ENCODE assay signal across 8 cellular contexts in the genomic region with DNA sequence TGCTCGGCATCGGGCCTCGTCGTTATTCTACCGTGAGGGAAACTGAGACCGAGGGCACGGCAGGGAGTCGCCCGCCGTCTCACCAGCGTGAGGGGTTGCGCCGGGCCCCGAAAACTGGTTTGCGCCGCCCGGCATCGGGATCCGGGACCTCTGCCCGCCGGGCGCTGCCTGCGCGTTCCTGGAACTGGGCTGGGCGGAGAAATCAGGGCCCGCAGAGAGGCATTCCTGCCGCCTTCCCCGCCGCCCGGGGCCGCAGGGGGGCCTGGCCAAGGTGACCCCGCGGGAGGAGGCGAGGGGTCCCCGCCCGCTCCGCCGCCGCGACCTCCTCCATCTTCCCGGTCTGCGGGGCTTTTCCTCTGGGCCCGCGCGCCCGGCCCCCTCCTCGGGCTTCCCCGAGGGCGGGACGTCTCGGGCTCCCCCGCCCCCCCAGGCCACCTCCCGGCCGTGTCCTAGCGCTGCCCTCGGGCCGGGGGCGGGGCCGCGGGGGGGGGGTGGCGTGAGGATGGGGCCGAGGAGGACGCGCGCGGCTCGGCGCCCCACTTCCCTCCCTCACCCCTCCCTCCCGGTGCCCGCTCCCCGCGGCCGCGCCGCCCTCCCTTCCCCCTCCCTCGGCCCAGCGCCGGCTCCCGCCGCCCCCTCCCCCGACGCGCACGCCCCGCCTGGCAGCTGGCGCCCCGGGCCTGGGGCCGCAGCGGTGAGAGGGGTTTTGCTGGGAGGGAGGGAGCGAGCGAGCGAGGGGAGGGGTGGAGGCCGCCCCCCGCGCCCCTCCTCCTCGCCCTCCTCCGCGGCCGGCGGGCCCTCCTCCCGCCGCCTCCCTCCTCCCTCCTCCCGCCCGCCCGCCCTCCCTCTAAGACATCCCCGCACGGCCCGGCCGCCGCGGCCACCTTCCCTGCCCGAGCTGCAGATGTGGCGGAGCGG. TPM values are rescaled to one million over a fixed set of nuclear protein-coding genes. Genes with fewer than 3 reads are reported as not detected.
DNase-seq lines count a peak whose midpoint lies in the region; ATAC-seq, FAIRE-seq and TF ChIP-seq lines count a peak whose summit lies in the region.

TSS of gene GLIS2 (plus strand) at position 883 of the 918 bp plus-strand sequence. CDS start 16,214 bp downstream, outside the sequence.

- no peaks in the 10 kb centered on the region for H3K9me3 Mint-ChIP-seq in CD4-positive, alpha-beta memory T cell
- H3K9me3 Mint-ChIP-seq in central memory CD8-positive, alpha-beta T cell = no peaks in the 10 kb centered on the region

- FAIRE-seq in keratinocyte (lab: Jason Lieb, UNC) = no peak

- H3K36me3 Mint-ChIP-seq in CD4-positive, alpha-beta memory T cell = peaks cover 0 to 2% of the 10 kb centered on the region in 2 donors
- H3K36me3 Mint-ChIP-seq in central memory CD8-positive, alpha-beta T cell (ENCODE audit: insufficient read depth) = peaks cover 2% of the 10 kb centered on the region

- H3K27ac Mint-ChIP-seq in CD4-positive, alpha-beta memory T cell = peak within 1 kb of the TSS in 5 of 7 donors; percentile 50 to 95 (median 82)
- peak within 1 kb of the TSS; percentile 87 for H3K27ac Mint-ChIP-seq in central memory CD8-positive, alpha-beta T cell (ENCODE audit: low read depth)

- no peak for TF ChIP-seq POLR2A in spleen (IDR thresholded peaks at IDR 0.05)

- CTCF ChIA-PET in CD4-positive, alpha-beta memory T cell (lab: Charles Lee; ENCODE audit: partially characterized antibody) = no interaction called here

- dilution Hi-C loops in keratinocyte (cut with MboI; ENCODE audit: extremely low pct_ligation_motif_present, low sequenced_read_pairs) = no loop called here

- peaks cover 9 to 22% (median 16%) of the 10 kb centered on the region in 4 donors for H3K4me1 Mint-ChIP-seq in CD4-positive, alpha-beta memory T cell
- H3K4me1 Mint-ChIP-seq in central memory CD8-positive, alpha-beta T cell = peaks cover 19% of the 10 kb centered on the region

- TF ChIP-seq CTCF in RWPE2 (IDR thresholded peaks at IDR 0.05; ENCODE audit: poor library complexity, severe bottlenecking) (no peak), keratinocyte (optimal IDR thresholded peaks at IDR 0.05 in 1 of 3, IDR thresholded peaks at IDR 0.05 in 1 of 3, conservative IDR thresholded peaks at IDR 0.05 in 1 of 3; ENCODE audit: extremely low read depth in 1 of 3, insufficient read depth in 2 of 3, low read length in 3 of 3) (no peak), spleen (IDR thresholded peaks at IDR 0.05 in 8 of 11, conservative IDR thresholded peaks at IDR 0.05 in 3 of 11) (no peak)

- H3K27me3 ChIP-seq in CD4-positive, alpha-beta memory T cell (ENCODE audit: insufficient read depth, low read length) = no peaks in the 10 kb centered on the region
- H3K27me3 ChIP-seq in RWPE2 (ENCODE audit: insufficient read depth, poor library complexity, severe bottlenecking) (no peaks in the 10 kb centered on the region), keratinocyte (ENCODE audit: control insufficient read depth, extremely low read depth, insufficient read depth, low read length) (peaks cover 7% of the 10 kb centered on the region), spleen (replicated peaks in 1 of 7) (peaks cover 0 to 76% (median 37%) of the 10 kb centered on the region in 7 donors)

- peaks cover 3% of the 10 kb centered on the region for H4K20me1 ChIP-seq in keratinocyte (ENCODE audit: control insufficient read depth, extremely low read depth, insufficient read depth, low read length)

- H3K4me2 ChIP-seq in keratinocyte (ENCODE audit: control insufficient read depth, extremely low read depth, insufficient read depth, low read depth, low read length) = peak within 1 kb of the TSS; percentile 80

- peaks cover 2% of the 10 kb centered on the region for H3K9me1 ChIP-seq in keratinocyte (ENCODE audit: control insufficient read depth, extremely low read depth, insufficient read depth, low read length)

- H3K9me3 ChIP-seq in CD4-positive, alpha-beta memory T cell (ENCODE audit: control insufficient read depth in 1 of 2, low read length in 2 of 2) = no peaks in the 10 kb centered on the region
- H3K9me3 ChIP-seq in RWPE2 (ENCODE audit: severe bottlenecking) (no peaks in the 10 kb centered on the region), keratinocyte (ENCODE audit: control insufficient read depth, low read depth, low read length) (no peaks in the 10 kb centered on the region), spleen (no peaks in the 10 kb centered on the region)

- ATAC-seq in RWPE2 (ENCODE audit: low read depth) = peak; percentile 29
- ATAC-seq in central memory CD8-positive, alpha-beta T cell (replicated peaks; ENCODE audit: extremely low read depth, poor library complexity, severe bottlenecking) = peak; percentile 41

- peak within 1 kb of the TSS; percentile 87 to 99 (median 93) for H3K4me3 Mint-ChIP-seq in CD4-positive, alpha-beta memory T cell
- peak within 1 kb of the TSS; percentile 84 for H3K4me3 Mint-ChIP-seq in central memory CD8-positive, alpha-beta T cell

- H2AFZ ChIP-seq in keratinocyte (ENCODE audit: control insufficient read depth, low read length) = peak within 1 kb of the TSS; percentile 60

- peak within 1 kb of the TSS; percentile 61 for H3K9ac ChIP-seq in keratinocyte (ENCODE audit: control insufficient read depth, extremely low read depth, insufficient read depth, low read length)

- POLR2A ChIA-PET in CD4-positive, alpha-beta memory T cell (lab: Charles Lee; ENCODE audit: partially characterized antibody) = interaction anchor here (0.8 to 1.0 kb wide), 2 partner anchors 9 to 44 kb away, joined by 3 read pairs; no protein-coding TSS in a partner anchor

- peak within 1 kb of the TSS; percentile 29 to 36 for H3K4me3 ChIP-seq in CD4-positive, alpha-beta memory T cell (ENCODE audit: low read length in 2 of 2)
- H3K4me3 ChIP-seq in RWPE2 (ENCODE audit: severe bottlenecking) (peak within 1 kb of the TSS; percentile 61), keratinocyte (ENCODE audit: control insufficient read depth in 2 of 3, extremely low read depth in 1 of 3, insufficient read depth in 2 of 3, low read depth in 1 of 3, low read length in 3 of 3) (peak within 1 kb of the TSS; percentile 47 to 86 (median 63)), spleen (peak within 1 kb of the TSS; percentile 43 to 84 (median 60))

- DNase-seq in CD4-positive, alpha-beta memory T cell = peak in 2 of 5 donors; percentile 16 to 47
- DNase-seq in HK-2 (ENCODE audit: unreplicated experiment) = peak; percentile 75
- peak; percentile 71 for DNase-seq in RWPE2 (ENCODE audit: low spot score)
- no peak for DNase-seq in central memory CD8-positive, alpha-beta T cell (ENCODE audit: low spot score in 2 of 2)
- DNase-seq in keratinocyte (ENCODE audit: low read depth, low spot score) = no peak
- peak; percentile 85 for DNase-seq in spleen
- no peak for DNase-seq in GM19240 (ENCODE audit: insufficient read length, low spot score)
- DNase-seq in NOMO-1 treated with dmso at 0.1 percent for 144 hours (lab: John Stamatoyannopoulos, UW; ENCODE audit: unreplicated experiment) = no peak

- peaks cover 7 to 11% of the 10 kb centered on the region in 2 donors for H3K27me3 Mint-ChIP-seq in CD4-positive, alpha-beta memory T cell
- peaks cover 15% of the 10 kb centered on the region for H3K27me3 Mint-ChIP-seq in central memory CD8-positive, alpha-beta T cell

- peaks cover 23% of the 10 kb centered on the region for H3K4me1 ChIP-seq in CD4-positive, alpha-beta memory T cell (ENCODE audit: insufficient read depth, low read length)
- H3K4me1 ChIP-seq in RWPE2 (ENCODE audit: insufficient read depth, poor library complexity, severe bottlenecking) (peaks cover 28% of the 10 kb centered on the region), keratinocyte (ENCODE audit: control insufficient read depth, extremely low read depth, insufficient read depth, low read length) (peaks cover 33% of the 10 kb centered on the region), spleen (peaks cover 17 to 70% (median 59%) of the 10 kb centered on the region in 6 donors)

- WGBS in spleen, 5 donors = 0 to 2% (median 1%) methylated on average over 24 to 98 of the region's 114 CpGs

- intact Hi-C loops in CD4-positive, alpha-beta memory T cell (cut with micrococcal nuclease) = no loop called here
- intact Hi-C loops in spleen (cut with DNase I; ENCODE audit: low total_unique reads) = no loop called here

- no peaks in the 10 kb centered on the region for H3K36me3 ChIP-seq in CD4-positive, alpha-beta memory T cell (ENCODE audit: insufficient read depth, low read length)
- H3K36me3 ChIP-seq in RWPE2 (ENCODE audit: low read depth) = no peaks in the 10 kb centered on the region
- H3K36me3 ChIP-seq in keratinocyte (ENCODE audit: control insufficient read depth in 2 of 2, extremely low read depth in 1 of 2, insufficient read depth in 2 of 2, low read length in 2 of 2) = no peaks in the 10 kb centered on the region
- no peaks in the 10 kb centered on the region for H3K36me3 ChIP-seq in spleen

- no peak within 1 kb of the TSS for H3K27ac ChIP-seq in CD4-positive, alpha-beta memory T cell (ENCODE audit: low read depth, low read length)
- H3K27ac ChIP-seq in RWPE2 (ENCODE audit: poor library complexity, severe bottlenecking) (peak within 1 kb of the TSS; percentile 94), keratinocyte (ENCODE audit: control insufficient read depth, insufficient read depth, low read length) (no peak within 1 kb of the TSS), spleen (peak within 1 kb of the TSS; percentile 48 to 86 (median 81))

- peaks cover 36% of the 10 kb centered on the region for H3K79me2 ChIP-seq in keratinocyte (ENCODE audit: control insufficient read depth, insufficient read depth, low read length)

RNA-seq across cellular contexts. Expression of gene GLIS2, which starts in this region (rescaled TPM):
- under 1 TPM in 1 of 2 experiments, not detected in 1; 0.08 TPM for total RNA-seq in CD4-positive, alpha-beta memory T cell
- polyA plus RNA-seq in CD4-positive, alpha-beta memory T cell = not detected
- polyA plus RNA-seq in keratinocyte = 0.63 to 2.3 TPM (median 1.0 TPM) in 3 replicates
- polyA plus RNA-seq in keratinocyte (2011; ENCODE audit: low read depth) = 1.1 TPM
- 1.6 and 3.7 TPM in 2 replicates for polyA plus RNA-seq in keratinocyte (2011; cell fraction: cytosol; rRNA removed)
- polyA plus RNA-seq in keratinocyte (2011; cell fraction: nucleus; rRNA removed) = 4.6 and 5.9 TPM in 2 replicates
- polyA plus RNA-seq in keratinocyte (2012; ENCODE audit: low replicate concordance) = 2.9 and 5.1 TPM in 2 replicates
- polyA minus RNA-seq in keratinocyte = 1.7 to 9.7 TPM (median 1.9 TPM) in 3 replicates
- polyA minus RNA-seq in keratinocyte (2011; cell fraction: cytosol; rRNA and poly(A)+ RNA removed) = 6.5 TPM
- 2.2 TPM in 2 replicates for polyA minus RNA-seq in keratinocyte (2011; cell fraction: nucleus; rRNA and poly(A)+ RNA removed)
- 1 to 10 TPM; 1.8 to 8.4 (median 4.8) TPM for total RNA-seq in spleen
- 1 to 10 TPM in 2 of 3 donors, under 1 TPM in 1; 0.89 to 2.5 (median 2.0) TPM for polyA plus RNA-seq in spleen

Comparison
In these comparisons a context has a peak if more than half of its experiments do, and no peak if none do; other contexts are left out.
1. DNase-seq: peak in HK-2 (single experiment), RWPE2 (single experiment) and spleen (single experiment); none in central memory CD8-positive, alpha-beta T cell (0 of 2), keratinocyte (single experiment), GM19240 (single experiment) and NOMO-1 treated with dmso at 0.1 percent for 144 hours (single experiment).
2. H3K27ac ChIP-seq: peak in RWPE2 (single experiment) and spleen (8 of 8); none in CD4-positive, alpha-beta memory T cell (single experiment) and keratinocyte (single experiment).
3. Peak in every context shown above with its lines, with median percentiles within 50 percentile points of each other: H3K4me3 ChIP-seq.